17 cellular contexts compared by ENCODE assay signal in genomic region chr13:58488251-58488650, GRCh38.
DNase-seq lines count a peak whose midpoint lies in the region; ATAC-seq and TF ChIP-seq lines count a peak whose summit lies in the region.
"Had no signal": no experiment of that assay in that cellular context is flagged by ENCODE, and none has a peak within 500 bp of the region (broad histone marks: within the 10 kb centered on the region; RNA-seq: fewer than 3 reads in every experiment).

No MANE protein-coding gene starts in this region.

- H3K36me3 Mint-ChIP-seq in endodermal cell (ENCODE audit: low read depth) (no peaks in the 10 kb centered on the region), neural crest cell (ENCODE audit: low read depth) (no peaks in the 10 kb centered on the region)
- no peaks in the 10 kb centered on the region for H3K36me3 Mint-ChIP-seq in stimulated activated effector memory CD8-positive, alpha-beta T cell treated with anti-CD3 and anti-CD28 coated beads, Interleukin-12 subunit alpha, Interleukin-12 subunit beta, amount 100 ng/mL, for 72 hours
- H3K36me3 Mint-ChIP-seq: CD14-positive monocyte; CD8-positive, alpha-beta T cell had no signal

- H3K36me3 ChIP-seq in endodermal cell (ENCODE audit: control insufficient read depth, insufficient read depth, low read length): no peaks in the 10 kb centered on the region
- H3K36me3 ChIP-seq: BE2C, BLaER1 had no signal

- H3K4me1 Mint-ChIP-seq in endodermal cell: peaks cover 5% of the 10 kb centered on the region
- H3K4me1 Mint-ChIP-seq in neural crest cell: no peaks in the 10 kb centered on the region
- H3K4me1 Mint-ChIP-seq in stimulated activated effector memory CD8-positive, alpha-beta T cell treated with anti-CD3 and anti-CD28 coated beads, Interleukin-12 subunit alpha, Interleukin-12 subunit beta, amount 100 ng/mL, for 72 hours: no peaks in the 10 kb centered on the region
- H3K4me1 Mint-ChIP-seq: CD14-positive monocyte had no signal

- ATAC-seq in GM21515 (IDR thresholded peaks at IDR 0.05; ENCODE audit: unreplicated experiment): no peak
- no peak for ATAC-seq in stimulated activated effector memory CD8-positive, alpha-beta T cell treated with anti-CD3 and anti-CD28 coated beads, Interleukin-12 subunit alpha, Interleukin-12 subunit beta, amount 100 ng/mL, for 72 hours
- ATAC-seq: CD8-positive, alpha-beta T cell had no signal

- no peak overlapping the region for H3K27ac ChIP-seq in endodermal cell (ENCODE audit: low read depth, low read length)
- H3K27ac ChIP-seq: BLaER1 had no signal

- no peak overlapping the region for H3K9ac ChIP-seq in endodermal cell (ENCODE audit: extremely low read depth, low read length, poor library complexity, severe bottlenecking)
- H3K9ac ChIP-seq: BLaER1 had no signal

- H3K27ac Mint-ChIP-seq in endodermal cell (no peak overlapping the region), neural crest cell (ENCODE audit: unreplicated experiment) (peak overlapping the region; percentile 84)
- no peak overlapping the region for H3K27ac Mint-ChIP-seq in stimulated activated effector memory CD8-positive, alpha-beta T cell treated with anti-CD3 and anti-CD28 coated beads, Interleukin-12 subunit alpha, Interleukin-12 subunit beta, amount 100 ng/mL, for 72 hours
- H3K27ac Mint-ChIP-seq: CD14-positive monocyte; CD4-positive, alpha-beta T cell; CD8-positive, alpha-beta T cell had no signal

- H3K27me3 ChIP-seq in endodermal cell (ENCODE audit: control insufficient read depth, insufficient read depth, low read length, poor library complexity, severe bottlenecking): no peaks in the 10 kb centered on the region
- H3K27me3 ChIP-seq: BE2C, BLaER1 had no signal

- TF ChIP-seq CTCF in endodermal cell (conservative IDR thresholded peaks at IDR 0.05) (no peak), neural crest cell (conservative IDR thresholded peaks at IDR 0.05) (no peak)

- no peak overlapping the region for H3K4me3 Mint-ChIP-seq in endodermal cell
- H3K4me3 Mint-ChIP-seq in neural crest cell: no peak overlapping the region
- no peak overlapping the region for H3K4me3 Mint-ChIP-seq in stimulated activated effector memory CD8-positive, alpha-beta T cell treated with anti-CD3 and anti-CD28 coated beads, Interleukin-12 subunit alpha, Interleukin-12 subunit beta, amount 100 ng/mL, for 72 hours
- H3K4me3 Mint-ChIP-seq: CD14-positive monocyte; CD4-positive, alpha-beta T cell; CD8-positive, alpha-beta T cell had no signal

- H3K9me3 Mint-ChIP-seq in endodermal cell (no peaks in the 10 kb centered on the region), neural crest cell (peaks cover 6% of the 10 kb centered on the region)
- H3K9me3 Mint-ChIP-seq in stimulated activated effector memory CD8-positive, alpha-beta T cell treated with anti-CD3 and anti-CD28 coated beads, Interleukin-12 subunit alpha, Interleukin-12 subunit beta, amount 100 ng/mL, for 72 hours: peaks cover 10% of the 10 kb centered on the region

- H3K4me1 ChIP-seq in endodermal cell (ENCODE audit: control insufficient read depth, insufficient read depth, low read length): no peaks in the 10 kb centered on the region
- H3K4me1 ChIP-seq: BE2C, BLaER1, Caco-2 had no signal

- H3K27me3 Mint-ChIP-seq in endodermal cell (ENCODE audit: insufficient read depth) (no peaks in the 10 kb centered on the region), neural crest cell (ENCODE audit: low read depth) (no peaks in the 10 kb centered on the region)
- H3K27me3 Mint-ChIP-seq: CD4-positive, alpha-beta T cell had no signal

- DNase-seq in endodermal cell (peak; percentile 69), neural crest cell (ENCODE audit: low read depth, low spot score) (no peak), CD1c-positive myeloid dendritic cell (ENCODE audit: extremely low spot score) (no peak)
- no peak for DNase-seq in stimulated activated effector memory CD8-positive, alpha-beta T cell treated with anti-CD3 and anti-CD28 coated beads, Interleukin-12 subunit alpha, Interleukin-12 subunit beta, amount 100 ng/mL, for 72 hours (ENCODE audit: low spot score in 2 of 2)
- DNase-seq: 8988T; ACHN; BE2C; C1 segment of cervical spinal cord; Caco-2; Calu3; CD4-positive, alpha-beta T cell; CD8-positive, alpha-beta T cell; DMS79 treated with DMSO at 0.1 percent for 48 hours; GF-D8 had no signal

- H3K9me3 ChIP-seq in endodermal cell (ENCODE audit: control insufficient read depth, low read length): no peaks in the 10 kb centered on the region
- H3K9me3 ChIP-seq: BE2C, BLaER1 had no signal

- 86 to 92% methylated on average over 4 to 5 of the region's 5 CpGs for WGBS in endodermal cell (ENCODE audit: insufficient coverage in 1 of 2, insufficient read length in 1 of 2), 2 experiments

- H3K4me3 ChIP-seq in endodermal cell (ENCODE audit: low read length): no peak overlapping the region
- H3K4me3 ChIP-seq: BLaER1 had no signal
